In the genomic region with DNA sequence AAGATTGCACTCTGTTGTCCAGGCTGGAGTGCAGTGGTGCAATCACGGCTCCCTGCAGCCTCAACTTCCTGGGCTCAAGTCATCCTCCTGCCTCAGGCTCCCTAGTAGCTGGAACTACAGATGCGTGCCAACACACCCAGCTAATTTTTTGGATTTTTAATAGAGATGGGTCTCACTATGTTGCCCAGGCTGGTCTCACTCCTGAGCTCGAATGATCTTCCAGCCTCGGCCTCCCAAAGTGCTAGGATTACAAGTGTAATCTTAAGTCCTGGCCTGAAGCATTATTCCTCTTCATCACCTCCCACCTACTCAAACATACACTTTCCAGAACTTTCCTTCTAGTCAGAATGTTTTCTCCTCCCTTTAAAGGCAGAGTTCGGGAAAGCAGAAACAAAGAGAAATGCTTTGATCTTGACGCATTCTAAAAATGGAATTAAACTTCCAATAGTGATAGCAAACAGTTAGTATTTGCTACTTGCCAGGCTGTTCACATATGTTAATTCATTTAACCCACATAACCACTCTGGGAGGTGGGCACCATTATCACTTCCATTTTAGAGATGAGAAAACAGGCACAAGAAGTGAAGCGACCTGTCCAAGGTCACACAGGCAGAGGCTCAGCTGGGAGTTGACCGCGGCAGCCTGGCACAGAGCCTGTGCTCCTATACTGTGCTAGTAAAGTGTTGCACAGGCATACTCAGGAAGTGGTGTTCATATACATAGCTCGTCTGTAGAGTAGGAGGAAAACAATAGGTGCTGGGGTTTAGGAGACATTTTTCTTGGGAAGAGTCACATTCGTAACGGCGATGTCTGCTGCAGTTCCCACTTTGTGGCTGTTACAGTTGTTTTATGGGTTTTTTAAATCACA, we compare ENCODE assay signal across 9 cellular contexts. TPM values are rescaled to one million over a fixed set of nuclear protein-coding genes. Genes with fewer than 3 reads are reported as not detected.
A peak's percentile ranks its signal among the peaks of the same experiment; 100 is the strongest.
DNase-seq lines count a peak whose midpoint lies in the region; ATAC-seq, FAIRE-seq and TF ChIP-seq lines count a peak whose summit lies in the region.
"Had no signal": no experiment of that assay in that cellular context is flagged by ENCODE, and none has a peak within 500 bp of the region (broad histone marks: within the 10 kb centered on the region; RNA-seq: fewer than 3 reads in every experiment).

No MANE protein-coding gene starts in this region.

- DNase-seq in ELR (ENCODE audit: low read depth) (peak; percentile 63), NB4 (ENCODE audit: low read depth) (peak; percentile 59), bronchial epithelial cell (ENCODE audit: low read depth) (peak; percentile 50), neural crest cell (ENCODE audit: low read depth, low spot score) (no peak), inferior parietal cortex (ENCODE audit: extremely low spot score) (no peak)
- no peak for DNase-seq in stimulated activated naive CD4-positive, alpha-beta T cell (lab: John Stamatoyannopoulos, UW)
- DNase-seq: lower lobe of right lung had no signal

- H3K27ac Mint-ChIP-seq in neural crest cell (ENCODE audit: unreplicated experiment) = no peak overlapping the region

- FAIRE-seq in bronchial epithelial cell (lab: Jason Lieb, UNC) = no peak

- TF ChIP-seq CTCF in NB4 (IDR thresholded peaks at IDR 0.05; ENCODE audit: low read depth, low read length) (no peak), bronchial epithelial cell (IDR thresholded peaks at IDR 0.05; ENCODE audit: insufficient read depth, low read length, severe bottlenecking) (no peak), neural crest cell (conservative IDR thresholded peaks at IDR 0.05) (no peak)

- no peaks in the 10 kb centered on the region for H3K36me3 Mint-ChIP-seq in neural crest cell (ENCODE audit: low read depth)

- H3K4me3 ChIP-seq in NB4 (ENCODE audit: low read depth, low read length) = no peak overlapping the region
- H3K4me3 ChIP-seq in bronchial epithelial cell (ENCODE audit: low read depth, low read length) = no peak overlapping the region
- H3K4me3 ChIP-seq: lower lobe of right lung had no signal

- H3K4me3 Mint-ChIP-seq in neural crest cell = peak overlapping the region; percentile 59

- H3K36me3 ChIP-seq in bronchial epithelial cell (ENCODE audit: control insufficient read depth, insufficient read depth, low read length) = no peaks in the 10 kb centered on the region
- H3K36me3 ChIP-seq: lower lobe of right lung had no signal

- peaks cover 51% of the 10 kb centered on the region for H3K4me1 Mint-ChIP-seq in neural crest cell

- no peak for ATAC-seq in HG03097 (IDR thresholded peaks at IDR 0.05; ENCODE audit: low FRiP score, unreplicated experiment)
- ATAC-seq: lower lobe of right lung had no signal

- peaks cover 2% of the 10 kb centered on the region for H3K27me3 Mint-ChIP-seq in neural crest cell (ENCODE audit: low read depth)

- no peak for TF ChIP-seq POLR2A in NB4 (IDR thresholded peaks at IDR 0.05; ENCODE audit: extremely low read depth, insufficient read length)

- H3K9me3 Mint-ChIP-seq in neural crest cell = no peaks in the 10 kb centered on the region

- no peaks in the 10 kb centered on the region for H3K27me3 ChIP-seq in bronchial epithelial cell (ENCODE audit: control insufficient read depth, insufficient read depth, low read length)

RNA-seq across cellular contexts. Expression of a gene that starts 24.6 kb away (rescaled TPM):
- total RNA-seq in bronchial epithelial cell = not detected in 2 replicates
- total RNA-seq in neural crest cell = not detected in 2 replicates
- total RNA-seq: lower lobe of right lung, NCI-H460 had no signal

Comparison
In these comparisons a context has a peak if more than half of its experiments do, and no peak if none do; other contexts are left out.
1. DNase-seq: peak in ELR (single experiment), NB4 (single experiment) and bronchial epithelial cell (single experiment); none in neural crest cell (single experiment), stimulated activated naive CD4-positive, alpha-beta T cell (0 of 6) and inferior parietal cortex (single experiment).